ENCODE assay signal across 19 cellular contexts in genomic region chr11:1209371-1210057, GRCh38. TPM values are rescaled to one million over a fixed set of nuclear protein-coding genes. Genes with fewer than 3 reads are reported as not detected.
A peak's percentile ranks its signal among the peaks of the same experiment; 100 is the strongest.
DNase-seq lines count a peak whose midpoint lies in the region; ATAC-seq and TF ChIP-seq lines count a peak whose summit lies in the region.
"Had no signal": no experiment of that assay in that cellular context is flagged by ENCODE, and none has a peak within 500 bp of the region (broad histone marks: within the 10 kb centered on the region; RNA-seq: fewer than 3 reads in every experiment).

No MANE protein-coding gene starts in this region.

- H3K36me3 Mint-ChIP-seq in natural killer cell treated with Interleukin-12 subunit alpha and Interleukin-12 subunit beta and Interleukin-15 and Interleukin-18, amount 100 ng/mL, for 72 hours, result peaks cover 17% of the 10 kb centered on the region
- peaks cover 18% of the 10 kb centered on the region for H3K36me3 Mint-ChIP-seq in natural killer cell

- no peak for TF ChIP-seq CTCF in natural killer cell (IDR thresholded peaks at IDR 0.05)

- H3K27ac Mint-ChIP-seq in natural killer cell treated with Interleukin-12 subunit alpha and Interleukin-12 subunit beta and Interleukin-15 and Interleukin-18, amount 100 ng/mL, for 72 hours, result no peak overlapping the region
- H3K27ac Mint-ChIP-seq in natural killer cell, result no peak overlapping the region
- H3K27ac Mint-ChIP-seq: GM23338 had no signal

- peaks cover 22 to 28% of the 10 kb centered on the region in 2 donors for H3K27me3 Mint-ChIP-seq in natural killer cell treated with Interleukin-12 subunit alpha and Interleukin-12 subunit beta and Interleukin-15 and Interleukin-18, amount 100 ng/mL, for 72 hours
- H3K27me3 Mint-ChIP-seq in natural killer cell (ENCODE audit: low read depth in 2 of 2), result peaks cover 14 to 15% of the 10 kb centered on the region in 2 donors

- intact Hi-C loops in natural killer cell (cut with micrococcal nuclease), result no loop called here
- intact Hi-C loops in posterior vena cava (cut with DNase I), result no loop called here

- no peaks in the 10 kb centered on the region for H3K4me1 Mint-ChIP-seq in natural killer cell treated with Interleukin-12 subunit alpha and Interleukin-12 subunit beta and Interleukin-15 and Interleukin-18, amount 100 ng/mL, for 72 hours (ENCODE audit: low read depth in 2 of 2)
- no peaks in the 10 kb centered on the region for H3K4me1 Mint-ChIP-seq in natural killer cell
- H3K4me1 Mint-ChIP-seq: CD8-positive, alpha-beta memory T cell; GM23338 had no signal

- DNase-seq in natural killer cell treated with Interleukin-12 subunit alpha and Interleukin-12 subunit beta and Interleukin-15 and Interleukin-18, amount 100 ng/mL, for 72 hours (ENCODE audit: low spot score), result peak; percentile 35
- DNase-seq in natural killer cell, result no peak
- peak; percentile 26 for DNase-seq in left lobe of liver (ENCODE audit: low spot score)
- peak; percentile 56 for DNase-seq in posterior vena cava (ENCODE audit: low spot score)
- no peak for DNase-seq in iPS-NIHi11 (ENCODE audit: low spot score)
- DNase-seq in NCI-H146 (lab: John Stamatoyannopoulos, UW), result no peak
- no peak for DNase-seq in NCI-H446 (lab: John Stamatoyannopoulos, UW)
- DNase-seq: ACHN, C1 segment of cervical spinal cord, DMS53, KG1, MV-4-11, NCI-H187, NCI-H2227 treated with DMSO at 0.1 percent for 48 hours, NCI-H524 had no signal

- ATAC-seq in natural killer cell treated with Interleukin-12 subunit alpha and Interleukin-12 subunit beta and Interleukin-15 and Interleukin-18, amount 100 ng/mL, for 72 hours, result no peak
- ATAC-seq in natural killer cell (no peak), left lobe of liver (no peak)
- ATAC-seq: GM23338, HCT116 had no signal

- no peak overlapping the region for H3K4me3 Mint-ChIP-seq in natural killer cell treated with Interleukin-12 subunit alpha and Interleukin-12 subunit beta and Interleukin-15 and Interleukin-18, amount 100 ng/mL, for 72 hours
- no peak overlapping the region for H3K4me3 Mint-ChIP-seq in natural killer cell
- H3K4me3 Mint-ChIP-seq: CD8-positive, alpha-beta memory T cell; GM23338 had no signal

- peaks cover 9% of the 10 kb centered on the region for H3K9me3 Mint-ChIP-seq in natural killer cell treated with Interleukin-12 subunit alpha and Interleukin-12 subunit beta and Interleukin-15 and Interleukin-18, amount 100 ng/mL, for 72 hours
- peaks cover 6 to 15% of the 10 kb centered on the region in 2 donors for H3K9me3 Mint-ChIP-seq in natural killer cell

RNA-seq across cellular contexts. Expression of gene MUC5B, which starts 13.4 kb away (rescaled TPM):
- total RNA-seq in natural killer cell treated with Interleukin-12 subunit alpha and Interleukin-12 subunit beta and Interleukin-15 and Interleukin-18, amount 100 ng/mL, for 72 hours, result not detected
- total RNA-seq in natural killer cell (not detected), left lobe of liver (4.1 TPM), posterior vena cava (under 1 TPM in 1 of 2 donors, not detected in 1; 0.69 TPM)
- total RNA-seq: CD8-positive, alpha-beta memory T cell; RPMI7951 had no signal

RNA-seq across cellular contexts. Expression of gene MUC5AC, which starts 51.8 kb away (rescaled TPM):
- not detected for total RNA-seq in natural killer cell treated with Interleukin-12 subunit alpha and Interleukin-12 subunit beta and Interleukin-15 and Interleukin-18, amount 100 ng/mL, for 72 hours
- total RNA-seq in natural killer cell, result not detected
- total RNA-seq in left lobe of liver, result 0.03 TPM
- total RNA-seq in posterior vena cava, result not detected
- total RNA-seq: CD8-positive, alpha-beta memory T cell; GM23338; RPMI7951 had no signal

Comparison
In these comparisons a context has a peak if more than half of its experiments do, and no peak if none do; other contexts are left out.
1. DNase-seq: peak in natural killer cell treated with Interleukin-12 subunit alpha and Interleukin-12 subunit beta and Interleukin-15 and Interleukin-18, amount 100 ng/mL, for 72 hours (single experiment), left lobe of liver (single experiment) and posterior vena cava (single experiment); none in natural killer cell (single experiment), iPS-NIHi11 (single experiment), NCI-H146 (single experiment) and NCI-H446 (0 of 2).